22 cellular contexts compared by ENCODE assay signal in the genomic region with DNA sequence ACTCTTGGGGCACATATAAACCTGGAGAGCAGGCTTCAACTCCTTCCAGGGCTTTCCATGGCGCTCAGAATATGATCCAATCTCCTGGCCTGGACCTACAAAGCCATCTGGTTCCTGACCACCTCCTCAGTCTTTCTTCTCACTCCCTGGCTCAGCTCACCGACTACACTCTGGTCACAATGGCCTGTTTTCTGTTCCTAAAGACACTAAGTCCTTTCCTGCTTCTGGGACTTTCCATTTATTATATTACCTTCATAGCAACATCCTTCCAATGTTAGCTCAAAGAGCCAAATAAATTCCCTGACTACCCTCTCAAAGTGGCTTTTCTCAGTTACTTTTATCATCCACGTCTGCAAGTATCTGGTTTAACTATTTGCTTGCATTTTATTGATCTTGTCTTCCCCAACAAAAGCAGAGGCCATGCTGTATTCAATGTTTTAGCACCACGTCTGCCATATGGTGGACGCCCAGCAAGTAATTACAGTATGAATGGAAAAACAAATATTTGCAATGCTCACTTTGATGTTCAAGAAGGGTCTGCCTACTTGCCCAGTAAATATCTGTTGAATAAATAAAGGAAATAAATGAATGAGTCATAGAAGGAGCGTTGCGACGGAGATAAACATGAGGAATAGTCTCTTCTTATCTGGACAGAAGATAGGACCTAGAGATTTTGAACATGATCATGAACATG.
DNase-seq lines count a peak whose midpoint lies in the region; ATAC-seq and FAIRE-seq lines count a peak whose summit lies in the region.
"Had no signal": no experiment of that assay in that cellular context is flagged by ENCODE, and none has a peak within 500 bp of the region (broad histone marks: within the 10 kb centered on the region; RNA-seq: fewer than 3 reads in every experiment).

No MANE protein-coding gene starts in this region.

- H3K27ac Mint-ChIP-seq in activated naive CD8-positive, alpha-beta T cell treated with anti-CD3 and anti-CD28 coated beads, Interleukin-2, amount 10 ng/mL, durations not matched to agents 7 days and 5 days: peak overlapping the region; percentile 16
- no peak overlapping the region for H3K27ac Mint-ChIP-seq in activated naive CD8-positive, alpha-beta T cell treated with anti-CD3 and anti-CD28 coated beads for 36 hours
- H3K27ac Mint-ChIP-seq: brain; nephron progenitor cell; T-helper 2 cell treated with Interferon-gamma antibody and Interleukin-4, amounts not matched to agents 5 μg/mL and 100 μg/mL, for 36 hours had no signal

- FAIRE-seq in small intestine (lab: Jason Lieb, UNC): no peak
- FAIRE-seq: G401.6, GM12892 had no signal

- WGBS in small intestine, 3 donors: 50 to 70% (median 54%) methylated on average over 8 of the region's 8 CpGs

- no peak for ATAC-seq in activated naive CD8-positive, alpha-beta T cell treated with anti-CD3 and anti-CD28 coated beads, Interleukin-2, amount 10 ng/mL, durations not matched to agents 7 days and 5 days (ENCODE audit: low read depth)

- no peak for DNase-seq in activated naive CD8-positive, alpha-beta T cell treated with anti-CD3 and anti-CD28 coated beads, Interleukin-2, amount 10 ng/mL, durations not matched to agents 7 days and 5 days
- DNase-seq in activated naive CD8-positive, alpha-beta T cell treated with anti-CD3 and anti-CD28 coated beads for 36 hours: no peak
- peak; percentile 52 for DNase-seq in NCI-H2029 (lab: John Stamatoyannopoulos, UW)
- DNase-seq in SHP77 (lab: John Stamatoyannopoulos, UW): peak; percentile 61 to 66
- DNase-seq in small intestine: peak; percentile 54
- DNase-seq in AG08396 (ENCODE audit: low spot score): no peak
- DNase-seq in SKM-1 (lab: John Stamatoyannopoulos, UW; ENCODE audit: unreplicated experiment): no peak
- no peak for DNase-seq in SIG-M5 treated with dmso at 0.1 percent for 504 hours (lab: John Stamatoyannopoulos, UW; ENCODE audit: unreplicated experiment)
- DNase-seq: activated CD4-positive, CD25-positive, alpha-beta regulatory T cell treated with anti-CD3 and anti-CD28 coated beads, Interleukin-2, amount 50 U/mL, for 72 hours; activated CD8-positive, alpha-beta memory T cell treated with anti-CD3 and anti-CD28 coated beads, Interleukin-2, amount 50 U/mL, for 4 hours; activated naive CD4-positive, alpha-beta T cell treated with anti-CD3 and anti-CD28 coated beads, Interleukin-2, amount 50 U/mL, for 16 hours; GOT3; NCI-H187 treated with DMSO at 0.1 percent for 48 hours; nephron progenitor cell; NK-92 treated with Interleukin-12 subunit alpha and Interleukin-12 subunit beta, amount 100 ng/mL, for 24 hours; right cardiac atrium; Right ventricle myocardium superior; uterus had no signal

- no peaks in the 10 kb centered on the region for H3K9me3 ChIP-seq in small intestine (ENCODE audit: control insufficient read depth, low read depth)
- H3K9me3 ChIP-seq: uterus had no signal

- H3K4me1 ChIP-seq in small intestine (ENCODE audit: control insufficient read depth in 2 of 2, insufficient read depth in 1 of 2, low read depth in 1 of 2, low read length in 1 of 2): no peaks in the 10 kb centered on the region
- H3K4me1 ChIP-seq: uterus had no signal

- H3K4me3 ChIP-seq in small intestine (ENCODE audit: low read depth in 1 of 2, low read length in 2 of 2): no peak overlapping the region
- H3K4me3 ChIP-seq: uterus had no signal

- POLR2A ChIA-PET in activated naive CD8-positive, alpha-beta T cell treated with anti-CD3 and anti-CD28 coated beads, Interleukin-2, amount 10 ng/mL, durations not matched to agents 7 days and 5 days (lab: Charles Lee): no interaction called here

- no peak overlapping the region for H3K27ac ChIP-seq in small intestine (ENCODE audit: low read depth in 1 of 2, low read length in 1 of 2)

- H3K27me3 ChIP-seq in small intestine (ENCODE audit: control insufficient read depth in 2 of 2, insufficient read depth in 2 of 2, low read length in 2 of 2): no peaks in the 10 kb centered on the region
- H3K27me3 ChIP-seq: uterus had no signal

- H3K9me3 Mint-ChIP-seq in activated naive CD8-positive, alpha-beta T cell treated with anti-CD3 and anti-CD28 coated beads, Interleukin-2, amount 10 ng/mL, durations not matched to agents 7 days and 5 days: no peaks in the 10 kb centered on the region
- no peaks in the 10 kb centered on the region for H3K9me3 Mint-ChIP-seq in activated naive CD8-positive, alpha-beta T cell treated with anti-CD3 and anti-CD28 coated beads for 36 hours
- H3K9me3 Mint-ChIP-seq: brain; nephron progenitor cell; T-helper 2 cell treated with Interferon-gamma antibody and Interleukin-4, amounts not matched to agents 5 μg/mL and 100 μg/mL, for 36 hours had no signal

- H3K4me1 Mint-ChIP-seq in activated naive CD8-positive, alpha-beta T cell treated with anti-CD3 and anti-CD28 coated beads, Interleukin-2, amount 10 ng/mL, durations not matched to agents 7 days and 5 days: no peaks in the 10 kb centered on the region
- no peaks in the 10 kb centered on the region for H3K4me1 Mint-ChIP-seq in activated naive CD8-positive, alpha-beta T cell treated with anti-CD3 and anti-CD28 coated beads for 36 hours
- H3K4me1 Mint-ChIP-seq: brain had no signal

- H3K36me3 Mint-ChIP-seq in activated naive CD8-positive, alpha-beta T cell treated with anti-CD3 and anti-CD28 coated beads, Interleukin-2, amount 10 ng/mL, durations not matched to agents 7 days and 5 days: peaks cover 37% of the 10 kb centered on the region
- peaks cover 4% of the 10 kb centered on the region for H3K36me3 Mint-ChIP-seq in activated naive CD8-positive, alpha-beta T cell treated with anti-CD3 and anti-CD28 coated beads for 36 hours

- H3K4me3 Mint-ChIP-seq in activated naive CD8-positive, alpha-beta T cell treated with anti-CD3 and anti-CD28 coated beads, Interleukin-2, amount 10 ng/mL, durations not matched to agents 7 days and 5 days: no peak overlapping the region
- no peak overlapping the region for H3K4me3 Mint-ChIP-seq in activated naive CD8-positive, alpha-beta T cell treated with anti-CD3 and anti-CD28 coated beads for 36 hours
- H3K4me3 Mint-ChIP-seq: brain; nephron progenitor cell; T-helper 2 cell treated with Interferon-gamma antibody and Interleukin-4, amounts not matched to agents 5 μg/mL and 100 μg/mL, for 36 hours had no signal

- peaks cover 0 to 6% of the 10 kb centered on the region in 2 donors for H3K36me3 ChIP-seq in small intestine (ENCODE audit: control insufficient read depth in 2 of 2, insufficient read depth in 2 of 2, low read length in 2 of 2)
- H3K36me3 ChIP-seq: uterus had no signal

- H3K27me3 Mint-ChIP-seq in activated naive CD8-positive, alpha-beta T cell treated with anti-CD3 and anti-CD28 coated beads, Interleukin-2, amount 10 ng/mL, durations not matched to agents 7 days and 5 days: no peaks in the 10 kb centered on the region
- no peaks in the 10 kb centered on the region for H3K27me3 Mint-ChIP-seq in activated naive CD8-positive, alpha-beta T cell treated with anti-CD3 and anti-CD28 coated beads for 36 hours
- H3K27me3 Mint-ChIP-seq: brain had no signal

Comparison
In these comparisons a context has a peak if more than half of its experiments do, and no peak if none do; other contexts are left out.
1. DNase-seq: peak in NCI-H2029 (single experiment), SHP77 (2 of 2) and small intestine (single experiment); none in activated naive CD8-positive, alpha-beta T cell treated with anti-CD3 and anti-CD28 coated beads, Interleukin-2, amount 10 ng/mL, durations not matched to agents 7 days and 5 days (single experiment), activated naive CD8-positive, alpha-beta T cell treated with anti-CD3 and anti-CD28 coated beads for 36 hours (single experiment), AG08396 (single experiment), SKM-1 (single experiment) and SIG-M5 treated with dmso at 0.1 percent for 504 hours (single experiment).